1 cellular context compared by ENCODE assay signal in the genomic region with DNA sequence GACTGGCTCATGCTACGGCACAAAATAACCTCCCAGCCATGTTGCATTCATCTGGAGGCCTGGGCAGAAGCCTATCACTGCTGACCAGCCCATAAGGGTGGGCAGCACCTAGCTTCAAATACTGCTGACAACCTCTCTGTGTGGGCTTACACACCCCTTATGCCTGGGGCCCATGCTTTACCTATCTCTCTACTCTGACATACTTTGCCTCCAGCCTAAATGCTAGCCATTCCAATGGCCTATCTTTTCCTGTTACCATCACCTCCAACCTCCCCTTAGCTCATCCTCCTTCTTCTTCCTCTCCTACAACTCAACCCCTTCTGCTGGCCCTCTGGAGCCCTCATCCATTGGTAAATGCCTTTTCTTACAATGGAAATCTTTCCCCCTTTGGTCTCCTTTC.
TF ChIP-seq lines count a peak whose summit lies in the region.

No MANE protein-coding gene starts in this region.

TF ChIP-seq in GM23338, 12 proteins besides CTCF, POLR2A, EP300 and RAD21 (continued from another document):
- TF ChIP-seq ZNF462 (CRISPR knock-in tag; IDR thresholded peaks at IDR 0.05) (no peak), NANOG (IDR thresholded peaks at IDR 0.05; ENCODE audit: borderline replicate concordance) (no peak), CREB1 (CRISPR knock-in tag; IDR thresholded peaks at IDR 0.05; ENCODE audit: low read depth) (no peak), REST (IDR thresholded peaks at IDR 0.05; ENCODE audit: unreplicated experiment) (no peak), EZH2 (IDR thresholded peaks at IDR 0.05; ENCODE audit: low read depth, unreplicated experiment) (no peak), ZNF114 (CRISPR knock-in tag; IDR thresholded peaks at IDR 0.05) (no peak), ZNF331 (CRISPR knock-in tag; IDR thresholded peaks at IDR 0.05; ENCODE audit: low read depth) (no peak), STAT1 (IDR thresholded peaks at IDR 0.05; ENCODE audit: unreplicated experiment) (no peak), EZH2phosphoT487 (IDR thresholded peaks at IDR 0.05; ENCODE audit: unreplicated experiment) (no peak)
- TF ChIP-seq, protein P1, sequence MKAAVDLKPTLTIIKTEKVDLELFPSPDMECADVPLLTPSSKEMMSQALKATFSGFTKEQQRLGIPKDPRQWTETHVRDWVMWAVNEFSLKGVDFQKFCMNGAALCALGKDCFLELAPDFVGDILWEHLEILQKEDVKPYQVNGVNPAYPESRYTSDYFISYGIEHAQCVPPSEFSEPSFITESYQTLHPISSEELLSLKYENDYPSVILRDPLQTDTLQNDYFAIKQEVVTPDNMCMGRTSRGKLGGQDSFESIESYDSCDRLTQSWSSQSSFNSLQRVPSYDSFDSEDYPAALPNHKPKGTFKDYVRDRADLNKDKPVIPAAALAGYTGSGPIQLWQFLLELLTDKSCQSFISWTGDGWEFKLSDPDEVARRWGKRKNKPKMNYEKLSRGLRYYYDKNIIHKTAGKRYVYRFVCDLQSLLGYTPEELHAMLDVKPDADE (IDR thresholded peaks at IDR 0.05), result no peak
